Comparison of ENCODE assay signal across 15 cellular contexts in the genomic region with DNA sequence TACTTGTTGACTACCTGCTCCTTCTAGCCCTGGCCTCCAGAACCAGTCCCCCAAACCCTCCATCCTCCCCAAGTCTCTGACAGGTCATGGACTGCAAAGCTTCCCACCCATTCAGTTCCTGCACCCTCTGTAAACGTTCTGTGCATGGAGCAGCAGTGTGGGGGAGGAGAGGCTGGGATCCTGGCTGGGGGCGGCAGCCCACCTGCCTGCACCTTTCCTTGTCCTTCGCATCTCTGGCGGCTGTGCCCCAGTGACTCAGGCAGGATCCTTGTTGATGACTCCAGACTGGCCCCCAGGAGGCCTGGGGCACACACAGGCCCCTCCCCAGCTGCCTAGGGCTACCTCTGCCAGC. TPM values are rescaled to one million over a fixed set of nuclear protein-coding genes. Genes with fewer than 3 reads are reported as not detected.
DNase-seq lines count a peak whose midpoint lies in the region; TF ChIP-seq lines count a peak whose summit lies in the region.
"Had no signal": no experiment of that assay in that cellular context is flagged by ENCODE, and none has a peak within 500 bp of the region (broad histone marks: within the 10 kb centered on the region; RNA-seq: fewer than 3 reads in every experiment).

No MANE protein-coding gene starts in this region.

- peaks cover 10% of the 10 kb centered on the region for H3K79me2 ChIP-seq in trophoblast cell (ENCODE audit: control insufficient read depth, insufficient read depth, low read length, poor library complexity)

- H3K4ac ChIP-seq in trophoblast cell (ENCODE audit: low read depth, low read length), result no peak overlapping the region

- peak overlapping the region; percentile 45 for H3K27ac Mint-ChIP-seq in activated T-cell treated with anti-CD3 and anti-CD28 coated beads, Interleukin-2, amount 50 U/mL, for 24 hours
- peak overlapping the region; percentile 93 for H3K27ac Mint-ChIP-seq in endodermal cell

- no peaks in the 10 kb centered on the region for H3K9me3 ChIP-seq in endodermal cell (ENCODE audit: control insufficient read depth, low read length)
- H3K9me3 ChIP-seq in trophoblast cell (ENCODE audit: insufficient read depth, low read depth, low read length), result no peaks in the 10 kb centered on the region

- H3K27ac ChIP-seq in endodermal cell (ENCODE audit: low read depth, low read length), result peak overlapping the region; percentile 30
- H3K27ac ChIP-seq in trophoblast cell (ENCODE audit: low read depth, low read length), result peak overlapping the region; percentile 31
- H3K27ac ChIP-seq: foreskin keratinocyte had no signal

- TF ChIP-seq POLR2A in Raji (IDR thresholded peaks at IDR 0.05; ENCODE audit: insufficient read depth, low read depth, low read length), result 0 out of 2 replicates have a peak, but pooled peaks have one; percentile 21

- H4K91ac ChIP-seq in trophoblast cell (ENCODE audit: low read depth, low read length), result no peak overlapping the region

- H3K9me3 Mint-ChIP-seq in activated T-cell treated with anti-CD3 and anti-CD28 coated beads, Interleukin-2, amount 50 U/mL, for 24 hours, result no peaks in the 10 kb centered on the region
- H3K9me3 Mint-ChIP-seq in endodermal cell, result no peaks in the 10 kb centered on the region

- H4K12ac ChIP-seq in trophoblast cell (ENCODE audit: low read depth, low read length), result no peak overlapping the region

- H3K9ac ChIP-seq in endodermal cell (ENCODE audit: extremely low read depth, low read length, poor library complexity, severe bottlenecking) (peak overlapping the region; percentile 49), trophoblast cell (ENCODE audit: low read length) (no peak overlapping the region)

- no peak overlapping the region for H3K23ac ChIP-seq in trophoblast cell (ENCODE audit: low read length)

- H3K4me2 ChIP-seq in trophoblast cell (ENCODE audit: low read length), result no peak overlapping the region

- H3K18ac ChIP-seq in trophoblast cell (ENCODE audit: low read length), result no peak overlapping the region

- H3K4me1 ChIP-seq in endodermal cell (ENCODE audit: control insufficient read depth, insufficient read depth, low read length) (peaks cover 3% of the 10 kb centered on the region), trophoblast cell (ENCODE audit: control insufficient read depth in 1 of 2, insufficient read depth in 2 of 2, low read length in 2 of 2) (peaks cover 17 to 23% of the 10 kb centered on the region in 2 experiments)

- no peak overlapping the region for H2BK120ac ChIP-seq in trophoblast cell (ENCODE audit: insufficient read depth, low read length, poor library complexity)

- no peak overlapping the region for H2AFZ ChIP-seq in trophoblast cell (ENCODE audit: insufficient read depth, low read length, poor library complexity)

- DNase-seq in activated T-cell treated with anti-CD3 and anti-CD28 coated beads, Interleukin-2, amount 50 U/mL, for 24 hours, result no peak
- no peak for DNase-seq in activated T-cell treated with anti-CD3 and anti-CD28 coated beads, Interleukin-2, amount 50 U/mL, for 48 hours
- peak; percentile 78 for DNase-seq in endodermal cell
- no peak for DNase-seq in trophoblast cell
- DNase-seq in NCI-H2196 treated with DMSO at 0.1 percent for 48 hours (lab: John Stamatoyannopoulos, UW; ENCODE audit: unreplicated experiment), result no peak
- no peak for DNase-seq in AML-193 (lab: John Stamatoyannopoulos, UW)
- DNase-seq in COLO829 (ENCODE audit: low spot score), result no peak
- DNase-seq: cortex of kidney, foreskin keratinocyte, NCI-H1417, T-helper 9 cell had no signal

- H4K8ac ChIP-seq in trophoblast cell (ENCODE audit: low read depth, low read length), result peak overlapping the region; percentile 100

- peaks cover 5% of the 10 kb centered on the region for H3K27me3 Mint-ChIP-seq in activated T-cell treated with anti-CD3 and anti-CD28 coated beads, Interleukin-2, amount 50 U/mL, for 24 hours
- H3K27me3 Mint-ChIP-seq in endodermal cell (ENCODE audit: insufficient read depth), result no peaks in the 10 kb centered on the region

- peaks cover 12% of the 10 kb centered on the region for H3K36me3 ChIP-seq in endodermal cell (ENCODE audit: control insufficient read depth, insufficient read depth, low read length)
- H3K36me3 ChIP-seq in trophoblast cell (ENCODE audit: control insufficient read depth in 1 of 2, insufficient read depth in 2 of 2, low read length in 2 of 2), result peaks cover 6 to 13% of the 10 kb centered on the region in 2 experiments

- H3K4me3 Mint-ChIP-seq in activated T-cell treated with anti-CD3 and anti-CD28 coated beads, Interleukin-2, amount 50 U/mL, for 24 hours, result peak overlapping the region; percentile 60
- H3K4me3 Mint-ChIP-seq in endodermal cell, result peak overlapping the region; percentile 77

- peak overlapping the region; percentile 85 for H3K4me3 ChIP-seq in endodermal cell (ENCODE audit: low read length)
- H3K4me3 ChIP-seq in trophoblast cell (ENCODE audit: low read depth, low read length), result no peak overlapping the region

- H2AK5ac ChIP-seq in trophoblast cell (ENCODE audit: low read length), result no peak overlapping the region

- peaks cover 26% of the 10 kb centered on the region for H3K36me3 Mint-ChIP-seq in activated T-cell treated with anti-CD3 and anti-CD28 coated beads, Interleukin-2, amount 50 U/mL, for 24 hours (ENCODE audit: low read depth)
- H3K36me3 Mint-ChIP-seq in endodermal cell (ENCODE audit: low read depth), result peaks cover 6% of the 10 kb centered on the region

- no peak overlapping the region for H3K14ac ChIP-seq in trophoblast cell (ENCODE audit: low read length)

- peaks cover 33% of the 10 kb centered on the region for H3K4me1 Mint-ChIP-seq in activated T-cell treated with anti-CD3 and anti-CD28 coated beads, Interleukin-2, amount 50 U/mL, for 24 hours (ENCODE audit: low read depth)
- peaks cover 25% of the 10 kb centered on the region for H3K4me1 Mint-ChIP-seq in endodermal cell

- WGBS in endodermal cell (ENCODE audit: insufficient coverage in 1 of 2, insufficient read length in 1 of 2), 2 experiments, result 12 to 42% methylated on average over 3 to 4 of the region's 4 CpGs
- no CpG with 5 or more reads among the region's 4 CpGs for WGBS in trophoblast cell (ENCODE audit: extremely low coverage, insufficient coverage, insufficient read length)

- no peak overlapping the region for H2BK12ac ChIP-seq in trophoblast cell (ENCODE audit: low read length)

- no peak overlapping the region for H2BK5ac ChIP-seq in trophoblast cell (ENCODE audit: low read depth, low read length, poor library complexity)

- no peaks in the 10 kb centered on the region for H3K27me3 ChIP-seq in endodermal cell (ENCODE audit: control insufficient read depth, insufficient read depth, low read length, poor library complexity, severe bottlenecking)
- no peaks in the 10 kb centered on the region for H3K27me3 ChIP-seq in trophoblast cell (ENCODE audit: insufficient read depth, low read length)
- H3K27me3 ChIP-seq: foreskin keratinocyte had no signal

- no peak for TF ChIP-seq CTCF in endodermal cell (conservative IDR thresholded peaks at IDR 0.05)

- H3K79me1 ChIP-seq in trophoblast cell (ENCODE audit: low read length), result peaks cover 15% of the 10 kb centered on the region

RNA-seq across cellular contexts. Expression of gene PKMYT1, which starts 1.6 kb away (rescaled TPM):
- total RNA-seq in endodermal cell, result 100 to 1,000 TPM in 1 of 2 donors, 10 to 100 TPM in 1; 88.5 to 101 TPM
- 42.5 TPM for polyA plus RNA-seq in endodermal cell (2013, experiment 1 of 2)
- 36.6 TPM for polyA plus RNA-seq in endodermal cell (2013, experiment 2 of 2)
- polyA plus RNA-seq in trophoblast cell (2013), result 58.0 and 58.7 TPM in 2 replicates

RNA-seq across cellular contexts. Expression of gene PAQR4, which starts 12.7 kb away (rescaled TPM):
- 10 to 100 TPM; 30.5 to 32.0 TPM for total RNA-seq in endodermal cell
- 26.0 TPM for polyA plus RNA-seq in endodermal cell (2013, experiment 1 of 2)
- polyA plus RNA-seq in endodermal cell (2013, experiment 2 of 2), result 23.2 TPM
- 10.1 and 10.3 TPM in 2 replicates for polyA plus RNA-seq in trophoblast cell (2013)

RNA-seq across cellular contexts. Expression of gene KREMEN2, which starts 17.8 kb away (rescaled TPM):
- 1 to 10 TPM; 5.0 to 8.4 TPM for total RNA-seq in endodermal cell
- 2.5 TPM for polyA plus RNA-seq in endodermal cell (2013, experiment 1 of 2)
- 3.9 TPM for polyA plus RNA-seq in endodermal cell (2013, experiment 2 of 2)
- polyA plus RNA-seq in trophoblast cell (2013), result 2.7 and 2.8 TPM in 2 replicates
- total RNA-seq: liver, pulmonary artery endothelial cell had no signal
- polyA plus RNA-seq: liver had no signal

RNA-seq across cellular contexts. Expression of gene CLDN9, which starts 30.8 kb away (rescaled TPM):
- under 1 TPM in 1 of 2 donors, not detected in 1; 0.18 TPM for total RNA-seq in endodermal cell
- not detected for polyA plus RNA-seq in endodermal cell (2013, experiment 1 of 2)
- 0.12 TPM for polyA plus RNA-seq in endodermal cell (2013, experiment 2 of 2)
- polyA plus RNA-seq in trophoblast cell (2013), result 0.40 and 0.62 TPM in 2 replicates
- total RNA-seq: foreskin keratinocyte, pulmonary artery endothelial cell had no signal
- polyA plus RNA-seq: AG04450, foreskin keratinocyte had no signal

RNA-seq across cellular contexts. Expression of gene CLDN6, which starts 36.1 kb away (rescaled TPM):
- 100 to 1,000 TPM; 404 to 572 TPM for total RNA-seq in endodermal cell
- polyA plus RNA-seq in endodermal cell (2013, experiment 1 of 2), result 135 TPM
- 120 TPM for polyA plus RNA-seq in endodermal cell (2013, experiment 2 of 2)
- polyA plus RNA-seq in trophoblast cell (2013), result 719 and 729 TPM in 2 replicates
- total RNA-seq: pulmonary artery endothelial cell had no signal
- polyA plus RNA-seq: liver had no signal
